ENCODE assay signal across 13 cellular contexts in genomic region chr11:61011950-61012830, GRCh38. TPM values are rescaled to one million over a fixed set of nuclear protein-coding genes. Genes with fewer than 3 reads are reported as not detected.
DNase-seq lines count a peak whose midpoint lies in the region; ATAC-seq and TF ChIP-seq lines count a peak whose summit lies in the region.
"Had no signal": no experiment of that assay in that cellular context is flagged by ENCODE, and none has a peak within 500 bp of the region (broad histone marks: within the 10 kb centered on the region; RNA-seq: fewer than 3 reads in every experiment).

No MANE protein-coding gene starts in this region.

- H3K56ac ChIP-seq in mesendoderm (ENCODE audit: low read length), result no peak overlapping the region

- no peak overlapping the region for H3K4me3 Mint-ChIP-seq in CD4-positive, CD25-positive, alpha-beta regulatory T cell
- H3K4me3 Mint-ChIP-seq in activated T-helper 17 cell treated with anti-CD3 and anti-CD28 coated beads, Interleukin-2, amount 50 U/mL, for 72 hours, result peak overlapping the region; percentile 12

- no peak for TF ChIP-seq POLR2A in sigmoid colon (IDR thresholded peaks at IDR 0.05)

- peaks cover 47% of the 10 kb centered on the region for H3K36me3 Mint-ChIP-seq in CD4-positive, CD25-positive, alpha-beta regulatory T cell
- H3K36me3 Mint-ChIP-seq in activated T-helper 17 cell treated with anti-CD3 and anti-CD28 coated beads, Interleukin-2, amount 50 U/mL, for 72 hours (ENCODE audit: low read depth), result peaks cover 98% of the 10 kb centered on the region

- no peaks in the 10 kb centered on the region for H3K9me3 Mint-ChIP-seq in CD4-positive, CD25-positive, alpha-beta regulatory T cell
- H3K9me3 Mint-ChIP-seq in activated T-helper 17 cell treated with anti-CD3 and anti-CD28 coated beads, Interleukin-2, amount 50 U/mL, for 72 hours, result no peaks in the 10 kb centered on the region

- no peak overlapping the region for H3K18ac ChIP-seq in mesendoderm (ENCODE audit: low read length)

- no peak overlapping the region for H3K4me2 ChIP-seq in mesendoderm (ENCODE audit: low read length)

- peaks cover 82% of the 10 kb centered on the region for H3K36me3 ChIP-seq in CD4-positive, CD25-positive, alpha-beta regulatory T cell (ENCODE audit: control insufficient read depth, insufficient read depth, low read length)
- no peaks in the 10 kb centered on the region for H3K36me3 ChIP-seq in mesendoderm (ENCODE audit: control insufficient read depth, insufficient read depth, low read length)
- no peaks in the 10 kb centered on the region for H3K36me3 ChIP-seq in sigmoid colon

- no peak overlapping the region for H2BK5ac ChIP-seq in mesendoderm (ENCODE audit: low read length)

- no peak for TF ChIP-seq CTCF in sigmoid colon (IDR thresholded peaks at IDR 0.05)

- no peaks in the 10 kb centered on the region for H3K9me3 ChIP-seq in CD4-positive, CD25-positive, alpha-beta regulatory T cell (ENCODE audit: control insufficient read depth in 2 of 2, low read length in 2 of 2)
- H3K9me3 ChIP-seq in sigmoid colon, result no peaks in the 10 kb centered on the region

- no peak overlapping the region for H3K9ac ChIP-seq in mesendoderm (ENCODE audit: low read length)

- H4K8ac ChIP-seq in mesendoderm (ENCODE audit: low read depth, low read length), result no peak overlapping the region

- no peaks in the 10 kb centered on the region for H3K27me3 Mint-ChIP-seq in CD4-positive, CD25-positive, alpha-beta regulatory T cell
- H3K27me3 Mint-ChIP-seq in activated T-helper 17 cell treated with anti-CD3 and anti-CD28 coated beads, Interleukin-2, amount 50 U/mL, for 72 hours, result no peaks in the 10 kb centered on the region

- DNase-seq in CD4-positive, CD25-positive, alpha-beta regulatory T cell, result no peak
- DNase-seq in GDM1 (lab: John Stamatoyannopoulos, UW) (peak; percentile 81), mesendoderm (peak; percentile 59), dermis blood vessel endothelial cell (no peak), NCI-H1436 (lab: John Stamatoyannopoulos, UW) (no peak), sigmoid colon (no peak), NCI-H2227 (lab: John Stamatoyannopoulos, UW; ENCODE audit: unreplicated experiment) (no peak)
- DNase-seq: DMS79; NCI-H226; SHP77; stimulated activated CD4-positive, alpha-beta T cell treated with anti-CD3 and anti-CD28 coated beads, Interleukin-2, amount 100 ng/mL, for 48 hours had no signal

- peaks cover 3% of the 10 kb centered on the region for H3K4me1 ChIP-seq in CD4-positive, CD25-positive, alpha-beta regulatory T cell (ENCODE audit: control insufficient read depth, insufficient read depth, low read length, poor library complexity, severe bottlenecking)
- peaks cover 4% of the 10 kb centered on the region for H3K4me1 ChIP-seq in mesendoderm (ENCODE audit: control insufficient read depth, low read depth, low read length)
- H3K4me1 ChIP-seq in sigmoid colon, result peaks cover 0 to 15% (median 12%) of the 10 kb centered on the region in 4 donors

- no peak overlapping the region for H3K4me3 ChIP-seq in CD4-positive, CD25-positive, alpha-beta regulatory T cell (ENCODE audit: low read depth, low read length)
- no peak overlapping the region for H3K4me3 ChIP-seq in mesendoderm (ENCODE audit: low read length)
- H3K4me3 ChIP-seq in sigmoid colon, result no peak overlapping the region
- H3K4me3 ChIP-seq: K562 had no signal

- no peak for TF ChIP-seq EP300 in sigmoid colon (IDR thresholded peaks at IDR 0.05)

- no peak overlapping the region for H2BK15ac ChIP-seq in mesendoderm (replicated peaks; ENCODE audit: low read depth)

- no peak overlapping the region for H3K27ac ChIP-seq in CD4-positive, CD25-positive, alpha-beta regulatory T cell (ENCODE audit: insufficient read depth, low read length, poor library complexity, severe bottlenecking)
- no peak overlapping the region for H3K27ac ChIP-seq in mesendoderm (ENCODE audit: low read depth, low read length)
- H3K27ac ChIP-seq in sigmoid colon, result no peak overlapping the region

- no peak overlapping the region for H3K4ac ChIP-seq in mesendoderm (ENCODE audit: low read depth, low read length)

- H2AK5ac ChIP-seq in mesendoderm (ENCODE audit: low read length), result no peak overlapping the region

- H3K27me3 ChIP-seq in CD4-positive, CD25-positive, alpha-beta regulatory T cell (ENCODE audit: control insufficient read depth, insufficient read depth, low read length), result no peaks in the 10 kb centered on the region
- H3K27me3 ChIP-seq in mesendoderm (ENCODE audit: insufficient read depth, low read length, poor library complexity) (peaks cover 3% of the 10 kb centered on the region), sigmoid colon (peaks cover 7 to 18% (median 17%) of the 10 kb centered on the region in 3 donors)

- intact Hi-C loops in sigmoid colon (cut with DNase I), result no loop called here

- H3K79me2 ChIP-seq in mesendoderm (ENCODE audit: control insufficient read depth, insufficient read depth, low read length), result no peaks in the 10 kb centered on the region

- no peak overlapping the region for H2BK120ac ChIP-seq in mesendoderm (ENCODE audit: low read depth, low read length)

- peaks cover 4 to 19% (median 15%) of the 10 kb centered on the region in 4 donors for H3K4me1 Mint-ChIP-seq in CD4-positive, CD25-positive, alpha-beta regulatory T cell
- H3K4me1 Mint-ChIP-seq in activated T-helper 17 cell treated with anti-CD3 and anti-CD28 coated beads, Interleukin-2, amount 50 U/mL, for 72 hours, result peaks cover 45% of the 10 kb centered on the region

- ATAC-seq in CD4-positive, CD25-positive, alpha-beta regulatory T cell (ENCODE audit: low read depth in 2 of 2), result no peak
- ATAC-seq in activated T-helper 17 cell treated with anti-CD3 and anti-CD28 coated beads, Interleukin-2, amount 50 U/mL, for 72 hours (replicated peaks), result no peak
- ATAC-seq: K562 had no signal

- H3K23ac ChIP-seq in mesendoderm (ENCODE audit: low read length), result no peak overlapping the region

- WGBS in mesendoderm (ENCODE audit: extremely low coverage, insufficient coverage, low lambda C conversion rate), result no CpG with 5 or more reads among the region's 13 CpGs
- WGBS in sigmoid colon, 2 donors, result 51 to 60% methylated on average over 13 of the region's 13 CpGs

- H4K5ac ChIP-seq in mesendoderm (ENCODE audit: low read length), result no peak overlapping the region

- no peaks in the 10 kb centered on the region for H3K79me1 ChIP-seq in mesendoderm (ENCODE audit: low read length)

- H3K27ac Mint-ChIP-seq in CD4-positive, CD25-positive, alpha-beta regulatory T cell, result peak overlapping the region; percentile 71 to 84 (median 77)
- H3K27ac Mint-ChIP-seq in activated T-helper 17 cell treated with anti-CD3 and anti-CD28 coated beads, Interleukin-2, amount 50 U/mL, for 72 hours, result peak overlapping the region; percentile 97

RNA-seq across cellular contexts. Expression of gene CD6, which starts 40.7 kb away (rescaled TPM):
- 398 TPM for total RNA-seq in CD4-positive, CD25-positive, alpha-beta regulatory T cell
- polyA plus RNA-seq in CD4-positive, CD25-positive, alpha-beta regulatory T cell, result 100 to 1,000 TPM; 108 to 188 (median 130) TPM
- total RNA-seq in activated T-helper 17 cell treated with anti-CD3 and anti-CD28 coated beads, Interleukin-2, amount 50 U/mL, for 72 hours, result 100 to 1,000 TPM; 254 to 438 TPM
- 0.07 TPM for polyA plus RNA-seq in mesendoderm (2013, experiment 1 of 2)
- 0.03 TPM for polyA plus RNA-seq in mesendoderm (2013, experiment 2 of 2)
- total RNA-seq in dermis blood vessel endothelial cell (not detected in 2 replicates), sigmoid colon (1 to 10 TPM in 2 of 4 donors, under 1 TPM in 1, not detected in 1; 0.81 to 1.9 (median 1.2) TPM)
- polyA plus RNA-seq in sigmoid colon, result 10 to 100 TPM in 1 of 3 donors, under 1 TPM in 2; under 0.01 to 14.1 (median 0.23) TPM
- polyA plus RNA-seq: K562 had no signal

Comparison
In these comparisons a context has a peak if more than half of its experiments do, and no peak if none do; other contexts are left out.
1. DNase-seq: peak in GDM1 (single experiment) and mesendoderm (single experiment); none in CD4-positive, CD25-positive, alpha-beta regulatory T cell (0 of 3), dermis blood vessel endothelial cell (single experiment), NCI-H1436 (single experiment), sigmoid colon (single experiment) and NCI-H2227 (single experiment).
2. RNA of gene CD6, which starts 40.7 kb away (total RNA-seq): 254 to 438 TPM in activated T-helper 17 cell treated with anti-CD3 and anti-CD28 coated beads, Interleukin-2, amount 50 U/mL, for 72 hours and 398 TPM in CD4-positive, CD25-positive, alpha-beta regulatory T cell (single experiment); 0.81 to 1.9 TPM in sigmoid colon and not detected in dermis blood vessel endothelial cell; every median in the first group is over 10 times any median in the second.